In genomic region chr7:106111671-106112117, GRCh38 we compare ENCODE assay signal across 8 cellular contexts.
DNase-seq lines count a peak whose midpoint lies in the region; ATAC-seq and TF ChIP-seq lines count a peak whose summit lies in the region.

No MANE protein-coding gene starts in this region.

- TF ChIP-seq CTCF in cardiac fibroblast (IDR thresholded peaks at IDR 0.05; ENCODE audit: low read depth, low read length), result no peak

- no peaks in the 10 kb centered on the region for H3K27me3 ChIP-seq in layer of hippocampus (ENCODE audit: control insufficient read depth, insufficient read depth, low read length)

- peaks cover 4% of the 10 kb centered on the region for H3K36me3 ChIP-seq in SK-N-MC (ENCODE audit: insufficient read depth, low read length)

- ATAC-seq in GM19455 (IDR thresholded peaks at IDR 0.05; ENCODE audit: unreplicated experiment) (peak; percentile 37), HG03469 (IDR thresholded peaks at IDR 0.05; ENCODE audit: unreplicated experiment) (peak; percentile 15)

- H3K27ac ChIP-seq in SK-N-MC (peak overlapping the region; percentile 87), layer of hippocampus (ENCODE audit: low read depth, low read length) (peak overlapping the region; percentile 95)

- H3K4me3 ChIP-seq in SK-N-MC, result peak overlapping the region; percentile 99
- peak overlapping the region; percentile 64 to 71 for H3K4me3 ChIP-seq in cardiac fibroblast (replicated peaks in 1 of 2; ENCODE audit: low read depth in 2 of 2, low read length in 2 of 2)

- no peaks in the 10 kb centered on the region for H3K9me3 ChIP-seq in SK-N-MC (ENCODE audit: low read depth, low read length)

- DNase-seq in DMS153 (lab: John Stamatoyannopoulos, UW) (peak; percentile 38), SK-N-MC (ENCODE audit: low read depth, low spot score) (no peak), cardiac fibroblast (ENCODE audit: low read depth in 2 of 2) (peak; percentile 73 to 87), kidney tubule cell (ENCODE audit: low spot score) (no peak)
- peak; percentile 49 for DNase-seq in stimulated activated CD4-positive, alpha-beta T cell treated with anti-CD3 and anti-CD28 coated beads, Interleukin-4, amount 100 ng/mL, for 24 hours

- H3K9ac ChIP-seq in SK-N-MC (ENCODE audit: insufficient read length), result peak overlapping the region; percentile 94

Comparison
In these comparisons a context has a peak if more than half of its experiments do, and no peak if none do; other contexts are left out.
1. DNase-seq: peak in DMS153 (single experiment), cardiac fibroblast (2 of 2) and stimulated activated CD4-positive, alpha-beta T cell treated with anti-CD3 and anti-CD28 coated beads, Interleukin-4, amount 100 ng/mL, for 24 hours (single experiment); none in SK-N-MC (single experiment) and kidney tubule cell (single experiment).